In genomic region chr3:44198265-44198956, GRCh38 we compare ENCODE assay signal across 8 cellular contexts. TPM values are rescaled to one million over a fixed set of nuclear protein-coding genes. Genes with fewer than 3 reads are reported as not detected.
DNase-seq lines count a peak whose midpoint lies in the region; ATAC-seq lines count a peak whose summit lies in the region.

No MANE protein-coding gene starts in this region.

- H3K4me1 ChIP-seq in CD8-positive, alpha-beta memory T cell (ENCODE audit: insufficient read depth, low read length): peaks cover 3% of the 10 kb centered on the region

- CTCF ChIA-PET in CD8-positive, alpha-beta memory T cell (lab: Charles Lee): interaction anchor here (0.8 to 1.6 kb wide), 9 partner anchors 9 to 1418 kb away, joined by 3 to 6 read pairs (median 3); no protein-coding TSS in a partner anchor

- H3K27me3 ChIP-seq in CD8-positive, alpha-beta memory T cell (ENCODE audit: insufficient read depth, low read length, poor library complexity, severe bottlenecking): no peaks in the 10 kb centered on the region
- no peaks in the 10 kb centered on the region for H3K27me3 ChIP-seq in H7 (ENCODE audit: control insufficient read depth, insufficient read depth, low read length)

- no peak overlapping the region for H3K27ac Mint-ChIP-seq in CD8-positive, alpha-beta memory T cell
- H3K27ac Mint-ChIP-seq in central memory CD8-positive, alpha-beta T cell (ENCODE audit: low read depth): no peak overlapping the region

- H3K36me3 ChIP-seq in CD8-positive, alpha-beta memory T cell (ENCODE audit: insufficient read depth, low read length): no peaks in the 10 kb centered on the region
- H3K36me3 ChIP-seq in H7 (replicated peaks; ENCODE audit: control insufficient read depth, insufficient read depth, low read length): no peaks in the 10 kb centered on the region

- H3K4me3 Mint-ChIP-seq in CD8-positive, alpha-beta memory T cell: no peak overlapping the region
- no peak overlapping the region for H3K4me3 Mint-ChIP-seq in central memory CD8-positive, alpha-beta T cell

- H3K36me3 Mint-ChIP-seq in CD8-positive, alpha-beta memory T cell: no peaks in the 10 kb centered on the region
- H3K36me3 Mint-ChIP-seq in central memory CD8-positive, alpha-beta T cell (ENCODE audit: insufficient read depth): no peaks in the 10 kb centered on the region

- no peaks in the 10 kb centered on the region for H3K9me3 ChIP-seq in CD8-positive, alpha-beta memory T cell (ENCODE audit: low read length)

- peaks cover 10 to 38% of the 10 kb centered on the region in 2 donors for H3K27me3 Mint-ChIP-seq in CD8-positive, alpha-beta memory T cell
- H3K27me3 Mint-ChIP-seq in central memory CD8-positive, alpha-beta T cell: peaks cover 49% of the 10 kb centered on the region

- H3K4me3 ChIP-seq in CD8-positive, alpha-beta memory T cell (ENCODE audit: low read length): no peak overlapping the region
- H3K4me3 ChIP-seq in H7 (ENCODE audit: insufficient read depth, low read depth, low read length): no peak overlapping the region

- no peaks in the 10 kb centered on the region for H3K9me3 Mint-ChIP-seq in CD8-positive, alpha-beta memory T cell
- no peaks in the 10 kb centered on the region for H3K9me3 Mint-ChIP-seq in central memory CD8-positive, alpha-beta T cell

- peaks cover 0 to 5% (median 4%) of the 10 kb centered on the region in 3 donors for H3K4me1 Mint-ChIP-seq in CD8-positive, alpha-beta memory T cell
- no peaks in the 10 kb centered on the region for H3K4me1 Mint-ChIP-seq in central memory CD8-positive, alpha-beta T cell

- POLR2A ChIA-PET in CD8-positive, alpha-beta memory T cell (lab: Charles Lee): interaction anchor here (1.1 kb wide), 1 partner anchor 1236 kb away, joined by 3 read pairs; no protein-coding TSS in a partner anchor

- H3K27ac ChIP-seq in CD8-positive, alpha-beta memory T cell (ENCODE audit: low read depth, low read length): no peak overlapping the region

- peak; percentile 31 to 66 (median 45) for DNase-seq in CD8-positive, alpha-beta memory T cell
- peak; percentile 85 for DNase-seq in H7
- peak; percentile 52 for DNase-seq in NCI-H2196 (lab: John Stamatoyannopoulos, UW; ENCODE audit: unreplicated experiment)
- peak; percentile 50 for DNase-seq in activated CD4-positive, CD25-positive, alpha-beta regulatory T cell treated with anti-CD3 and anti-CD28 coated beads, Interleukin-2, amount 50 U/mL, for 72 hours
- peak; percentile 30 to 36 for DNase-seq in central memory CD8-positive, alpha-beta T cell (ENCODE audit: low spot score in 2 of 2)
- DNase-seq in left kidney (ENCODE audit: low read depth, low spot score): peak; percentile 93
- peak; percentile 77 for DNase-seq in stimulated activated CD4-positive, alpha-beta T cell treated with anti-CD3 and anti-CD28 coated beads, Interleukin-4, amount 100 ng/mL, for 24 hours

- ATAC-seq in central memory CD8-positive, alpha-beta T cell (replicated peaks; ENCODE audit: extremely low read depth, poor library complexity, severe bottlenecking): peak; percentile 64
- no peak for ATAC-seq in GM19351 (IDR thresholded peaks at IDR 0.05; ENCODE audit: unreplicated experiment)

RNA-seq across cellular contexts. Expression of gene TOPAZ1, which starts 43.3 kb away (rescaled TPM):
- not detected for total RNA-seq in CD8-positive, alpha-beta memory T cell
- polyA plus RNA-seq in CD8-positive, alpha-beta memory T cell: not detected
- not detected in 2 replicates for total RNA-seq in H7 (2014; rRNA removed; shearing (Covaris generic))

Comparison
In these comparisons a context has a peak if more than half of its experiments do, and no peak if none do; other contexts are left out.
1. DNase-seq: peak in every context shown above with its lines; median percentile 93 in left kidney; 85 in H7; 77 in stimulated activated CD4-positive, alpha-beta T cell treated with anti-CD3 and anti-CD28 coated beads, Interleukin-4, amount 100 ng/mL, for 24 hours; 52 in NCI-H2196; 50 in activated CD4-positive, CD25-positive, alpha-beta regulatory T cell treated with anti-CD3 and anti-CD28 coated beads, Interleukin-2, amount 50 U/mL, for 72 hours; 45 in CD8-positive, alpha-beta memory T cell; 33 in central memory CD8-positive, alpha-beta T cell.